ENCODE assay signal across 31 cellular contexts in genomic region chr10:91239789-91240188, GRCh38.
"Had no signal": no experiment of that assay in that cellular context is flagged by ENCODE, and none has a peak within 500 bp of the region (broad histone marks: within the 10 kb centered on the region; RNA-seq: fewer than 3 reads in every experiment).

No MANE protein-coding gene starts in this region.

- H3K27ac ChIP-seq: ascending aorta, breast epithelium, cardiac muscle cell, coronary artery, dorsolateral prefrontal cortex, WERI-Rb-1 had no signal

- H3K4me3 Mint-ChIP-seq: activated B cell treated with CpG ODN at 0.5 μM for 24 hours; activated CD8-positive, alpha-beta T cell treated with anti-CD3 and anti-CD28 coated beads for 36 hours; activated naive CD4-positive, alpha-beta T cell treated with anti-CD3 and anti-CD28 coated beads, Interleukin-2, amount 10 ng/mL, durations not matched to agents 7 days and 5 days; activated naive CD8-positive, alpha-beta T cell treated with anti-CD3 and anti-CD28 coated beads, Interleukin-2, amount 10 ng/mL, durations not matched to agents 7 days and 5 days; activated T-cell treated with anti-CD3 and anti-CD28 coated beads, Interleukin-2, amount 50 U/mL, for 72 hours; brain; dendritic cell treated with granulocyte-macrophage colony-stimulating factor and Interleukin-4, amounts not matched to agents 40 ng/mL and 50 ng/mL, for 4 days; endodermal cell; T-cell; T-helper 1 cell treated with Interleukin-12 subunit alpha and Interleukin-12 subunit beta and Interleukin-4 antibody, amounts not matched to agents 30 μg/mL and 1 μg/mL, for 36 hours; T-helper 2 cell treated with Interferon-gamma antibody and Interleukin-4, amounts not matched to agents 5 μg/mL and 100 μg/mL, for 36 hours had no signal

- H3K27ac Mint-ChIP-seq: activated B cell treated with CpG ODN at 0.5 μM for 24 hours; activated CD8-positive, alpha-beta T cell treated with anti-CD3 and anti-CD28 coated beads for 36 hours; activated naive CD4-positive, alpha-beta T cell treated with anti-CD3 and anti-CD28 coated beads, Interleukin-2, amount 10 ng/mL, durations not matched to agents 7 days and 5 days; activated naive CD4-positive, alpha-beta T cell treated with anti-CD3 and anti-CD28 coated beads, Interleukin-2, amount 50 U/mL, for 72 hours; activated naive CD8-positive, alpha-beta T cell treated with anti-CD3 and anti-CD28 coated beads, Interleukin-2, amount 10 ng/mL, durations not matched to agents 7 days and 5 days; brain; dendritic cell treated with granulocyte-macrophage colony-stimulating factor and Interleukin-4, amounts not matched to agents 40 ng/mL and 50 ng/mL, for 4 days; endodermal cell; T-helper 1 cell treated with Interleukin-12 subunit alpha and Interleukin-12 subunit beta and Interleukin-4 antibody, amounts not matched to agents 30 μg/mL and 1 μg/mL, for 36 hours; T-helper 2 cell treated with Interferon-gamma antibody and Interleukin-4, amounts not matched to agents 5 μg/mL and 100 μg/mL, for 36 hours had no signal

- H3K36me3 ChIP-seq: breast epithelium, cardiac muscle cell, WERI-Rb-1 had no signal

- ATAC-seq: activated CD4-positive, CD25-positive, alpha-beta regulatory T cell treated with anti-CD3 and anti-CD28 coated beads, Interleukin-2, amount 50 U/mL, for 24 hours; activated CD8-positive, alpha-beta T cell treated with anti-CD3 and anti-CD28 coated beads for 36 hours; activated naive CD4-positive, alpha-beta T cell treated with anti-CD3 and anti-CD28 coated beads, Interleukin-2, amount 50 U/mL, for 72 hours; activated T-cell treated with anti-CD3 and anti-CD28 coated beads, Interleukin-2, amount 50 U/mL, for 72 hours; esophagus mucosa; T-cell had no signal

- H3K4me1 Mint-ChIP-seq: brain had no signal

- H3K4me3 ChIP-seq: ascending aorta, breast epithelium, cardiac muscle cell, coronary artery, dorsolateral prefrontal cortex had no signal

- H3K27me3 Mint-ChIP-seq: activated B cell treated with CpG ODN at 0.5 μM for 24 hours; activated CD8-positive, alpha-beta T cell treated with anti-CD3 and anti-CD28 coated beads for 36 hours; activated naive CD4-positive, alpha-beta T cell treated with anti-CD3 and anti-CD28 coated beads, Interleukin-2, amount 10 ng/mL, durations not matched to agents 7 days and 5 days; activated naive CD8-positive, alpha-beta T cell treated with anti-CD3 and anti-CD28 coated beads, Interleukin-2, amount 10 ng/mL, durations not matched to agents 7 days and 5 days; brain; dendritic cell treated with granulocyte-macrophage colony-stimulating factor and Interleukin-4, amounts not matched to agents 40 ng/mL and 50 ng/mL, for 4 days; T-cell had no signal

- H3K4me1 ChIP-seq: breast epithelium had no signal

- H3K9me3 Mint-ChIP-seq: activated B cell treated with CpG ODN at 0.5 μM for 24 hours; activated CD8-positive, alpha-beta T cell treated with anti-CD3 and anti-CD28 coated beads for 36 hours; activated naive CD4-positive, alpha-beta T cell treated with anti-CD3 and anti-CD28 coated beads, Interleukin-2, amount 10 ng/mL, durations not matched to agents 7 days and 5 days; activated naive CD4-positive, alpha-beta T cell treated with anti-CD3 and anti-CD28 coated beads, Interleukin-2, amount 50 U/mL, for 72 hours; activated naive CD8-positive, alpha-beta T cell treated with anti-CD3 and anti-CD28 coated beads, Interleukin-2, amount 10 ng/mL, durations not matched to agents 7 days and 5 days; activated T-cell treated with anti-CD3 and anti-CD28 coated beads, Interleukin-2, amount 50 U/mL, for 72 hours; brain; dendritic cell treated with granulocyte-macrophage colony-stimulating factor and Interleukin-4, amounts not matched to agents 40 ng/mL and 50 ng/mL, for 4 days; endodermal cell; T-cell; T-helper 1 cell treated with Interleukin-12 subunit alpha and Interleukin-12 subunit beta and Interleukin-4 antibody, amounts not matched to agents 30 μg/mL and 1 μg/mL, for 36 hours; T-helper 2 cell treated with Interferon-gamma antibody and Interleukin-4, amounts not matched to agents 5 μg/mL and 100 μg/mL, for 36 hours had no signal

- DNase-seq: activated B cell treated with CpG ODN at 0.5 μM for 24 hours; activated CD4-positive, alpha-beta T cell treated with anti-CD3 and anti-CD28 coated beads for 48 hours; activated CD4-positive, alpha-beta T cell treated with anti-CD3 and anti-CD28 coated beads, Interleukin-2, amount 50 U/mL, for 1 hour; activated CD4-positive, alpha-beta T cell treated with anti-CD3 and anti-CD28 coated beads, Interleukin-2, amount 50 U/mL, for 48 hours; activated CD8-positive, alpha-beta memory T cell treated with anti-CD3 and anti-CD28 coated beads for 24 hours; activated CD8-positive, alpha-beta T cell treated with anti-CD3 and anti-CD28 coated beads for 36 hours; activated gamma-delta T cell; activated naive CD4-positive, alpha-beta T cell; activated naive CD4-positive, alpha-beta T cell treated with anti-CD3 and anti-CD28 coated beads, Interleukin-2, amount 10 ng/mL, durations not matched to agents 7 days and 5 days; activated naive CD8-positive, alpha-beta T cell treated with anti-CD3 and anti-CD28 coated beads, Interleukin-2, amount 10 ng/mL, durations not matched to agents 7 days and 5 days; activated T-cell treated with anti-CD3 and anti-CD28 coated beads, Interleukin-2, amount 50 U/mL, for 72 hours; central memory CD4-positive, alpha-beta T cell; dorsolateral prefrontal cortex; effector memory CD4-positive, alpha-beta T cell; endodermal cell; foreskin fibroblast; head of caudate nucleus; T-cell; T1000; WERI-Rb-1 had no signal

- H3K27me3 ChIP-seq: ascending aorta, breast epithelium, dorsolateral prefrontal cortex had no signal
